ENCODE assay signal across 16 cellular contexts in the genomic region with DNA sequence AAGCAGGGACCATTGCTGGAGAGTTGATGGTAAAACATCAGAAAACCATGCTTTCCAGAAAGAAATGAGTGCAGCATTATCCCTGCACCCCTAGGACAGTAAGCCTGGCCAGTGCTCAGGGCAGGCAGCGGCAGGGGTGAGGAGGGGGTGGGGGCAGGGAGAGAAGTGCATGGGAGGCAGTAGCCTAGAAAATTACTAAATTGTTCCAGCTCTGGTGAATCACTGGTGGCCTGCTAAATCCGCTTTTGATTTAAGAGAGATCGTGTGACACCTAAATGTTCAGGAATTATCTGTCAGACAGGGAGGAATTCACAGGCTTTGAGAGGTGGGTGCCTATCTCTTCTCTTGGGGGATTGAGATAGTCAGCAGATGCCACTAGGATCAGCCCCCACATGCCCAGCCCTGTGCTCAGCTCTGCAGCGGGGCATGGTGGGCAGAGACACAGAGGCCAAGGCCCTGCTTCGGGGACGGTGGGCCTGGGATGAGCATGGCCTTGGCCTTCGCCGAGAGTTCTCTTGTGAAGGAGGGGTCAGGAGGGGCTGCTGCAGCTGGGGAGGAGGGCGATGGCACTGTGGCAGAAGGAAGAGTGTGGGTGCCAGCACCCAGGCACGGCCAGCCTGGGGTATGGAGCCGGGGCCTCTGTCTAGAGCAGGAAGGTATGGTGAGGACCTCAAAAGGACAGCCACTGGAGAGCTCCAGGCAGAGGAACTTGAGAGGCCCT. TPM values are rescaled to one million over a fixed set of nuclear protein-coding genes. Genes with fewer than 3 reads are reported as not detected.
DNase-seq lines count a peak whose midpoint lies in the region; ATAC-seq, FAIRE-seq and TF ChIP-seq lines count a peak whose summit lies in the region.
"Had no signal": no experiment of that assay in that cellular context is flagged by ENCODE, and none has a peak within 500 bp of the region (broad histone marks: within the 10 kb centered on the region; RNA-seq: fewer than 3 reads in every experiment).

No MANE protein-coding gene starts in this region.

- H4K20me1 ChIP-seq in smooth muscle cell (ENCODE audit: low read depth): no peaks in the 10 kb centered on the region
- H4K20me1 ChIP-seq: BLaER1 had no signal

- H3K79me2 ChIP-seq in smooth muscle cell (ENCODE audit: low read depth): peaks cover 3% of the 10 kb centered on the region

- no peaks in the 10 kb centered on the region for H3F3A ChIP-seq in smooth muscle cell (ENCODE audit: low read depth)

- FAIRE-seq in RCC 7860 (lab: Jason Lieb, UNC): no peak
- FAIRE-seq: colon, G401.6, kidney had no signal

- H3K4me3 ChIP-seq in smooth muscle cell: no peak overlapping the region
- H3K4me3 ChIP-seq: BLaER1 had no signal

- DNase-seq in ELR (ENCODE audit: low read depth): peak; percentile 31
- peak; percentile 9 for DNase-seq in iris pigment epithelial cell (ENCODE audit: low read depth)
- DNase-seq in smooth muscle cell (lab: John Stamatoyannopoulos, UW; ENCODE audit: unreplicated experiment): no peak
- no peak for DNase-seq in SKM-1 (lab: John Stamatoyannopoulos, UW; ENCODE audit: unreplicated experiment)
- DNase-seq in RCC 7860 (ENCODE audit: low spot score): no peak
- DNase-seq: activated CD8-positive, alpha-beta memory T cell treated with anti-CD3 and anti-CD28 coated beads, Interleukin-2, amount 10 ng/mL, durations not matched to agents 7 days and 5 days; foreskin keratinocyte; kidney; NCI-H1105 treated with DMSO at 0.1 percent for 48 hours; NCI-H524 treated with DMSO at 0.1 percent for 48 hours had no signal

- H2AFZ ChIP-seq in smooth muscle cell (ENCODE audit: low read depth): no peak overlapping the region

- peak overlapping the region; percentile 68 for H3K4me2 ChIP-seq in smooth muscle cell
- H3K4me2 ChIP-seq: BLaER1 had no signal

- peak; percentile 64 for ATAC-seq in SK-N-SH treated with all-trans-retinoic acid at 6 μM for 48 hours
- no peak for ATAC-seq in GM19452 (IDR thresholded peaks at IDR 0.05; ENCODE audit: unreplicated experiment)
- ATAC-seq in GM21390 (IDR thresholded peaks at IDR 0.05; ENCODE audit: unreplicated experiment): no peak
- ATAC-seq: activated CD8-positive, alpha-beta memory T cell treated with anti-CD3 and anti-CD28 coated beads, Interleukin-2, amount 10 ng/mL, durations not matched to agents 7 days and 5 days had no signal

- peaks cover 15% of the 10 kb centered on the region for H3K4me1 ChIP-seq in smooth muscle cell (ENCODE audit: low read depth)
- H3K4me1 ChIP-seq: foreskin keratinocyte had no signal

- peak overlapping the region; percentile 99 for H3K27ac ChIP-seq in smooth muscle cell (ENCODE audit: low read depth)
- H3K27ac ChIP-seq: BLaER1, foreskin keratinocyte had no signal

- H3K27me3 ChIP-seq in smooth muscle cell (ENCODE audit: low read depth): no peaks in the 10 kb centered on the region
- H3K27me3 ChIP-seq: BLaER1 had no signal

- H3K9me3 ChIP-seq in smooth muscle cell (replicated peaks; ENCODE audit: low read depth): no peaks in the 10 kb centered on the region
- H3K9me3 ChIP-seq: BLaER1 had no signal

- no peak for TF ChIP-seq CTCF in smooth muscle cell (IDR thresholded peaks at IDR 0.05; ENCODE audit: borderline replicate concordance, insufficient read depth, poor library complexity, severe bottlenecking)

- H3K36me3 ChIP-seq in smooth muscle cell (ENCODE audit: low read depth): no peaks in the 10 kb centered on the region
- H3K36me3 ChIP-seq: BLaER1 had no signal

- WGBS in smooth muscle cell (ENCODE audit: low lambda C conversion rate): 28% methylated on average over 10 of the region's 11 CpGs

- peak overlapping the region; percentile 88 for H3K9ac ChIP-seq in smooth muscle cell (ENCODE audit: low read depth)
- H3K9ac ChIP-seq: BLaER1 had no signal

TF ChIP-seq in SK-N-SH treated with all-trans-retinoic acid at 6 μM for 48 hours, 23 proteins besides CTCF, POLR2A, EP300 and RAD21:
- TF ChIP-seq ISL1 (CRISPR knock-in tag; IDR thresholded peaks at IDR 0.05) (no peak), ARNTL (CRISPR knock-in tag; IDR thresholded peaks at IDR 0.05; ENCODE audit: borderline replicate concordance, low read depth) (no peak), GLIS3 (CRISPR knock-in tag; IDR thresholded peaks at IDR 0.05) (no peak), POU6F1 (CRISPR knock-in tag; IDR thresholded peaks at IDR 0.05; ENCODE audit: borderline replicate concordance, low read depth) (no peak), ZNF70 (CRISPR knock-in tag; IDR thresholded peaks at IDR 0.05) (no peak)
- TF ChIP-seq, protein P1, sequence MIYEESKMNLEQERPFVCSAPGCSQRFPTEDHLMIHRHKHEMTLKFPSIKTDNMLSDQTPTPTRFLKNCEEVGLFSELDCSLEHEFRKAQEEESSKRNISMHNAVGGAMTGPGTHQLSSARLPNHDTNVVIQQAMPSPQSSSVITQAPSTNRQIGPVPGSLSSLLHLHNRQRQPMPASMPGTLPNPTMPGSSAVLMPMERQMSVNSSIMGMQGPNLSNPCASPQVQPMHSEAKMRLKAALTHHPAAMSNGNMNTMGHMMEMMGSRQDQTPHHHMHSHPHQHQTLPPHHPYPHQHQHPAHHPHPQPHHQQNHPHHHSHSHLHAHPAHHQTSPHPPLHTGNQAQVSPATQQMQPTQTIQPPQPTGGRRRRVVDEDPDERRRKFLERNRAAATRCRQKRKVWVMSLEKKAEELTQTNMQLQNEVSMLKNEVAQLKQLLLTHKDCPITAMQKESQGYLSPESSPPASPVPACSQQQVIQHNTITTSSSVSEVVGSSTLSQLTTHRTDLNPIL (CRISPR knock-in tag; IDR thresholded peaks at IDR 0.05; ENCODE audit: low read depth): no peak

RNA-seq across cellular contexts. Expression of gene AQP1, which starts 5.0 kb away (rescaled TPM):
- 2,330 and 2,442 TPM in 2 replicates for total RNA-seq in smooth muscle cell
- polyA plus RNA-seq in smooth muscle cell: 2,039 and 2,747 TPM in 2 replicates
- total RNA-seq: foreskin keratinocyte had no signal

RNA-seq across cellular contexts. Expression of gene GHRHR, which starts 57.1 kb away (rescaled TPM):
- total RNA-seq in smooth muscle cell: not detected in 2 replicates
- not detected in 2 replicates for polyA plus RNA-seq in smooth muscle cell
- total RNA-seq: activated CD8-positive, alpha-beta memory T cell treated with anti-CD3 and anti-CD28 coated beads, Interleukin-2, amount 10 ng/mL, durations not matched to agents 7 days and 5 days; foreskin keratinocyte; kidney had no signal
- polyA plus RNA-seq: foreskin keratinocyte had no signal

Comparison
In these comparisons a context has a peak if more than half of its experiments do, and no peak if none do; other contexts are left out.
1. DNase-seq: peak in ELR (single experiment) and iris pigment epithelial cell (single experiment); none in smooth muscle cell (single experiment), SKM-1 (single experiment) and RCC 7860 (single experiment).